ENCODE assay signal across 1 cellular context in the genomic region with DNA sequence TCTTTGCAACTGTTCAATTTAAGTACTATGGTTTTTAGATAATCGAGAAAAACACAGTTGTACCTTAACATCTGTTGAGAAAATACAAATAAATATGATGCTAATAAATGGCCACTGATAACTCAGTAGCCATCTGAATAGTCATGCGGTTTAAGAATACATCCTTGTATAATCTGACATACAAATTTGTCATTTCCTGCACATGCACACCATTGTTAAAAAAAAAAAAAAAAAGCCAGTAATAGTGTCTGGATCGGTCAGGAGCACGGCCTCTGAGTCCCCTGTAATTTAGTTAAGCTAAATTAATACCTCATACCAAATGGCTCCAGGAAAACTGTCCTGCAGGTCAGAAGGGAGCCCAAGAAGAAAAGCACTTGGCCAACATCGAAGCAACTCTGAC.
TF ChIP-seq lines count a peak whose summit lies in the region.

No MANE protein-coding gene starts in this region.

TF ChIP-seq in GM23338, 12 proteins besides CTCF, POLR2A, EP300 and RAD21 (continued from another document):
- TF ChIP-seq, protein P1, sequence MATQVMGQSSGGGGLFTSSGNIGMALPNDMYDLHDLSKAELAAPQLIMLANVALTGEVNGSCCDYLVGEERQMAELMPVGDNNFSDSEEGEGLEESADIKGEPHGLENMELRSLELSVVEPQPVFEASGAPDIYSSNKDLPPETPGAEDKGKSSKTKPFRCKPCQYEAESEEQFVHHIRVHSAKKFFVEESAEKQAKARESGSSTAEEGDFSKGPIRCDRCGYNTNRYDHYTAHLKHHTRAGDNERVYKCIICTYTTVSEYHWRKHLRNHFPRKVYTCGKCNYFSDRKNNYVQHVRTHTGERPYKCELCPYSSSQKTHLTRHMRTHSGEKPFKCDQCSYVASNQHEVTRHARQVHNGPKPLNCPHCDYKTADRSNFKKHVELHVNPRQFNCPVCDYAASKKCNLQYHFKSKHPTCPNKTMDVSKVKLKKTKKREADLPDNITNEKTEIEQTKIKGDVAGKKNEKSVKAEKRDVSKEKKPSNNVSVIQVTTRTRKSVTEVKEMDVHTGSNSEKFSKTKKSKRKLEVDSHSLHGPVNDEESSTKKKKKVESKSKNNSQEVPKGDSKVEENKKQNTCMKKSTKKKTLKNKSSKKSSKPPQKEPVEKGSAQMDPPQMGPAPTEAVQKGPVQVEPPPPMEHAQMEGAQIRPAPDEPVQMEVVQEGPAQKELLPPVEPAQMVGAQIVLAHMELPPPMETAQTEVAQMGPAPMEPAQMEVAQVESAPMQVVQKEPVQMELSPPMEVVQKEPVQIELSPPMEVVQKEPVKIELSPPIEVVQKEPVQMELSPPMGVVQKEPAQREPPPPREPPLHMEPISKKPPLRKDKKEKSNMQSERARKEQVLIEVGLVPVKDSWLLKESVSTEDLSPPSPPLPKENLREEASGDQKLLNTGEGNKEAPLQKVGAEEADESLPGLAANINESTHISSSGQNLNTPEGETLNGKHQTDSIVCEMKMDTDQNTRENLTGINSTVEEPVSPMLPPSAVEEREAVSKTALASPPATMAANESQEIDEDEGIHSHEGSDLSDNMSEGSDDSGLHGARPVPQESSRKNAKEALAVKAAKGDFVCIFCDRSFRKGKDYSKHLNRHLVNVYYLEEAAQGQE (IDR thresholded peaks at IDR 0.05; ENCODE audit: unreplicated experiment), result no peak
- TF ChIP-seq, protein P2, sequence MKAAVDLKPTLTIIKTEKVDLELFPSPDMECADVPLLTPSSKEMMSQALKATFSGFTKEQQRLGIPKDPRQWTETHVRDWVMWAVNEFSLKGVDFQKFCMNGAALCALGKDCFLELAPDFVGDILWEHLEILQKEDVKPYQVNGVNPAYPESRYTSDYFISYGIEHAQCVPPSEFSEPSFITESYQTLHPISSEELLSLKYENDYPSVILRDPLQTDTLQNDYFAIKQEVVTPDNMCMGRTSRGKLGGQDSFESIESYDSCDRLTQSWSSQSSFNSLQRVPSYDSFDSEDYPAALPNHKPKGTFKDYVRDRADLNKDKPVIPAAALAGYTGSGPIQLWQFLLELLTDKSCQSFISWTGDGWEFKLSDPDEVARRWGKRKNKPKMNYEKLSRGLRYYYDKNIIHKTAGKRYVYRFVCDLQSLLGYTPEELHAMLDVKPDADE (IDR thresholded peaks at IDR 0.05), result no peak
- TF ChIP-seq EZH2phosphoT487 (IDR thresholded peaks at IDR 0.05; ENCODE audit: unreplicated experiment) (no peak), STAT1 (IDR thresholded peaks at IDR 0.05; ENCODE audit: unreplicated experiment) (no peak), NANOG (IDR thresholded peaks at IDR 0.05; ENCODE audit: borderline replicate concordance) (no peak), CREB1 (CRISPR knock-in tag; IDR thresholded peaks at IDR 0.05; ENCODE audit: low read depth) (no peak), EZH2 (IDR thresholded peaks at IDR 0.05; ENCODE audit: low read depth, unreplicated experiment) (no peak), ZNF114 (CRISPR knock-in tag; IDR thresholded peaks at IDR 0.05) (no peak), JUNB (IDR thresholded peaks at IDR 0.05; ENCODE audit: unreplicated experiment) (no peak)
- TF ChIP-seq, protein P3, sequence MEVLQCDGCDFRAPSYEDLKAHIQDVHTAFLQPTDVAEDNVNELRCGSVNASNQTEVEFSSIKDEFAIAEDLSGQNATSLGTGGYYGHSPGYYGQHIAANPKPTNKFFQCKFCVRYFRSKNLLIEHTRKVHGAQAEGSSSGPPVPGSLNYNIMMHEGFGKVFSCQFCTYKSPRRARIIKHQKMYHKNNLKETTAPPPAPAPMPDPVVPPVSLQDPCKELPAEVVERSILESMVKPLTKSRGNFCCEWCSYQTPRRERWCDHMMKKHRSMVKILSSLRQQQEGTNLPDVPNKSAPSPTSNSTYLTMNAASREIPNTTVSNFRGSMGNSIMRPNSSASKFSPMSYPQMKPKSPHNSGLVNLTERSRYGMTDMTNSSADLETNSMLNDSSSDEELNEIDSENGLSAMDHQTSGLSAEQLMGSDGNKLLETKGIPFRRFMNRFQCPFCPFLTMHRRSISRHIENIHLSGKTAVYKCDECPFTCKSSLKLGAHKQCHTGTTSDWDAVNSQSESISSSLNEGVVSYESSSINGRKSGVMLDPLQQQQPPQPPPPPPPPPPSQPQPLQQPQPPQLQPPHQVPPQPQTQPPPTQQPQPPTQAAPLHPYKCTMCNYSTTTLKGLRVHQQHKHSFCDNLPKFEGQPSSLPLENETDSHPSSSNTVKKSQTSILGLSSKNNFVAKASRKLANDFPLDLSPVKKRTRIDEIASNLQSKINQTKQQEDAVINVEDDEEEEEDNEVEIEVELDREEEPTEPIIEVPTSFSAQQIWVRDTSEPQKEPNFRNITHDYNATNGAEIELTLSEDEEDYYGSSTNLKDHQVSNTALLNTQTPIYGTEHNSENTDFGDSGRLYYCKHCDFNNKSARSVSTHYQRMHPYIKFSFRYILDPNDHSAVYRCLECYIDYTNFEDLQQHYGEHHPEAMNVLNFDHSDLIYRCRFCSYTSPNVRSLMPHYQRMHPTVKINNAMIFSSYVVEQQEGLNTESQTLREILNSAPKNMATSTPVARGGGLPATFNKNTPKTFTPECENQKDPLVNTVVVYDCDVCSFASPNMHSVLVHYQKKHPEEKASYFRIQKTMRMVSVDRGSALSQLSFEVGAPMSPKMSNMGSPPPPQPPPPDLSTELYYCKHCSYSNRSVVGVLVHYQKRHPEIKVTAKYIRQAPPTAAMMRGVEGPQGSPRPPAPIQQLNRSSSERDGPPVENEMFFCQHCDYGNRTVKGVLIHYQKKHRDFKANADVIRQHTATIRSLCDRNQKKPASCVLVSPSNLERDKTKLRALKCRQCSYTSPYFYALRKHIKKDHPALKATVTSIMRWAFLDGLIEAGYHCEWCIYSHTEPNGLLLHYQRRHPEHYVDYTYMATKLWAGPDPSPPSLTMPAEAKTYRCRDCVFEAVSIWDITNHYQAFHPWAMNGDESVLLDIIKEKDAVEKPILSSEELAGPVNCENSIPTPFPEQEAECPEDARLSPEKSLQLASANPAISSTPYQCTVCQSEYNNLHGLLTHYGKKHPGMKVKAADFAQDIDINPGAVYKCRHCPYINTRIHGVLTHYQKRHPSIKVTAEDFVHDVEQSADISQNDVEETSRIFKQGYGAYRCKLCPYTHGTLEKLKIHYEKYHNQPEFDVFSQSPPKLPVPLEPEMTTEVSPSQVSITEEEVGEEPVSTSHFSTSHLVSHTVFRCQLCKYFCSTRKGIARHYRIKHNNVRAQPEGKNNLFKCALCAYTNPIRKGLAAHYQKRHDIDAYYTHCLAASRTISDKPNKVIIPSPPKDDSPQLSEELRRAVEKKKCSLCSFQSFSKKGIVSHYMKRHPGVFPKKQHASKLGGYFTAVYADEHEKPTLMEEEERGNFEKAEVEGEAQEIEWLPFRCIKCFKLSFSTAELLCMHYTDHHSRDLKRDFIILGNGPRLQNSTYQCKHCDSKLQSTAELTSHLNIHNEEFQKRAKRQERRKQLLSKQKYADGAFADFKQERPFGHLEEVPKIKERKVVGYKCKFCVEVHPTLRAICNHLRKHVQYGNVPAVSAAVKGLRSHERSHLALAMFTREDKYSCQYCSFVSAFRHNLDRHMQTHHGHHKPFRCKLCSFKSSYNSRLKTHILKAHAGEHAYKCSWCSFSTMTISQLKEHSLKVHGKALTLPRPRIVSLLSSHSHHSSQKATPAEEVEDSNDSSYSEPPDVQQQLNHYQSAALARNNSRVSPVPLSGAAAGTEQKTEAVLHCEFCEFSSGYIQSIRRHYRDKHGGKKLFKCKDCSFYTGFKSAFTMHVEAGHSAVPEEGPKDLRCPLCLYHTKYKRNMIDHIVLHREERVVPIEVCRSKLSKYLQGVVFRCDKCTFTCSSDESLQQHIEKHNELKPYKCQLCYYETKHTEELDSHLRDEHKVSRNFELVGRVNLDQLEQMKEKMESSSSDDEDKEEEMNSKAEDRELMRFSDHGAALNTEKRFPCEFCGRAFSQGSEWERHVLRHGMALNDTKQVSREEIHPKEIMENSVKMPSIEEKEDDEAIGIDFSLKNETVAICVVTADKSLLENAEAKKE (CRISPR knock-in tag; IDR thresholded peaks at IDR 0.05), result no peak
TF ChIP-seq in GM23338: peak in this region for 0.
